ENCODE assay signal across 13 cellular contexts in the genomic region with DNA sequence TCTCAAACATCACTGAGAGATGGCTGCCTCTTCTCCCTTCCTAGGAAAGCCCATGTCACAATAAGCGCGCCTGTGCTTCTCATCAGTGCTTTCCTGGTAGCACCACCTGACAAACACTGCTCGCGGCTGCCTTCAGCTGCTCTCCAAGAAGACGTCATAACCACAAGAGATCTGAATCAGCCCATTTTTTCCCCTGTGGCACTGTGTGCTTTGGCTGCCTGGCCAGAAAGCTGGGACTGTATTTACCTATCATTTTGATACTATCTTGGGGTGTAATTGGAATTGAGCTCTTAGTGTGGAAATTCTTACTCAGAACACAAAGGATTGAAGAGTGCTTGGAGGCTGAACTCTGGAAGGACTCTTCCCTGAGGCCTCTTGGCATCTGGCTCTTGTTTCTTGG. TPM values are rescaled to one million over a fixed set of nuclear protein-coding genes. Genes with fewer than 3 reads are reported as not detected.
DNase-seq lines count a peak whose midpoint lies in the region; ATAC-seq, FAIRE-seq and TF ChIP-seq lines count a peak whose summit lies in the region.
"Had no signal": no experiment of that assay in that cellular context is flagged by ENCODE, and none has a peak within 500 bp of the region (broad histone marks: within the 10 kb centered on the region; RNA-seq: fewer than 3 reads in every experiment).

No MANE protein-coding gene starts in this region.

- H3K9ac ChIP-seq in astrocyte (ENCODE audit: low read length) = no peak overlapping the region

- no peak overlapping the region for H3K27ac ChIP-seq in astrocyte (ENCODE audit: low read depth, low read length)
- no peak overlapping the region for H3K27ac ChIP-seq in small intestine (ENCODE audit: low read depth in 1 of 2, low read length in 1 of 2)
- H3K27ac ChIP-seq: HL-60 had no signal

- H3K36me3 ChIP-seq in astrocyte (ENCODE audit: insufficient read depth, low read length) (no peaks in the 10 kb centered on the region), small intestine (ENCODE audit: control insufficient read depth in 2 of 2, insufficient read depth in 2 of 2, low read length in 2 of 2) (no peaks in the 10 kb centered on the region)

- no peak overlapping the region for H3K27ac Mint-ChIP-seq in astrocyte (ENCODE audit: unreplicated experiment)
- H3K27ac Mint-ChIP-seq: naive thymus-derived CD8-positive, alpha-beta T cell had no signal

- no peak for TF ChIP-seq POLR2A in NB4 (IDR thresholded peaks at IDR 0.05; ENCODE audit: extremely low read depth, insufficient read length)

- no peaks in the 10 kb centered on the region for H3K79me2 ChIP-seq in astrocyte (ENCODE audit: insufficient read depth, low read length)

- H3K9me3 Mint-ChIP-seq in astrocyte (ENCODE audit: unreplicated experiment) = no peaks in the 10 kb centered on the region
- H3K9me3 Mint-ChIP-seq: naive thymus-derived CD8-positive, alpha-beta T cell had no signal

- H3K4me1 ChIP-seq in astrocyte (ENCODE audit: insufficient read depth, low read length) (no peaks in the 10 kb centered on the region), small intestine (ENCODE audit: control insufficient read depth in 2 of 2, insufficient read depth in 1 of 2, low read depth in 1 of 2, low read length in 1 of 2) (no peaks in the 10 kb centered on the region)

- 82 to 89% (median 86%) methylated on average over 5 of the region's 5 CpGs for WGBS in small intestine, 3 donors

- H3K4me2 ChIP-seq in astrocyte (ENCODE audit: low read length) = no peak overlapping the region

- no peak for ATAC-seq in GM19455 (IDR thresholded peaks at IDR 0.05; ENCODE audit: unreplicated experiment)
- no peak for ATAC-seq in HG03095 (IDR thresholded peaks at IDR 0.05; ENCODE audit: unreplicated experiment)
- ATAC-seq: naive thymus-derived CD8-positive, alpha-beta T cell had no signal

- H3K9me3 ChIP-seq in astrocyte (ENCODE audit: insufficient read depth, low read depth, low read length) (no peaks in the 10 kb centered on the region), small intestine (ENCODE audit: control insufficient read depth, low read depth) (no peaks in the 10 kb centered on the region)

- H3K27me3 ChIP-seq in astrocyte (ENCODE audit: insufficient read depth, low read length) = peaks cover 6% of the 10 kb centered on the region
- H3K27me3 ChIP-seq in small intestine (ENCODE audit: control insufficient read depth in 2 of 2, insufficient read depth in 2 of 2, low read length in 2 of 2) = no peaks in the 10 kb centered on the region

- no peak overlapping the region for H3K4me3 Mint-ChIP-seq in astrocyte (ENCODE audit: unreplicated experiment)
- H3K4me3 Mint-ChIP-seq: naive thymus-derived CD8-positive, alpha-beta T cell had no signal

- no peak for FAIRE-seq in astrocyte (lab: Jason Lieb, UNC)
- FAIRE-seq in small intestine (lab: Jason Lieb, UNC) = no peak

- peaks cover 4% of the 10 kb centered on the region for H3K4me1 Mint-ChIP-seq in astrocyte (ENCODE audit: low read depth, unreplicated experiment)
- H3K4me1 Mint-ChIP-seq: naive thymus-derived CD8-positive, alpha-beta T cell had no signal

- DNase-seq in NCI-H146 (lab: John Stamatoyannopoulos, UW) (peak; percentile 29), NCI-H146 treated with DMSO at 0.1 percent for 48 hours (lab: John Stamatoyannopoulos, UW; ENCODE audit: unreplicated experiment) (no peak), NB4 (ENCODE audit: low read depth) (peak; percentile 8), astrocyte (ENCODE audit: low read depth) (peak; percentile 73), renal cortical epithelial cell (ENCODE audit: low read depth) (peak; percentile 41), small intestine (no peak)
- DNase-seq: 8988T; activated CD4-positive, alpha-beta T cell treated with anti-CD3 and anti-CD28 coated beads for 4 hours; naive thymus-derived CD8-positive, alpha-beta T cell; NCI-H187 treated with DMSO at 0.1 percent for 48 hours had no signal

- no peak overlapping the region for H2AFZ ChIP-seq in astrocyte (ENCODE audit: low read depth, low read length)

- peaks cover 4% of the 10 kb centered on the region for H3K27me3 Mint-ChIP-seq in astrocyte (ENCODE audit: low read depth, unreplicated experiment)

- TF ChIP-seq CTCF in NB4 (IDR thresholded peaks at IDR 0.05; ENCODE audit: low read depth, low read length) (no peak), astrocyte (IDR thresholded peaks at IDR 0.05; ENCODE audit: insufficient read depth, low read depth, low read length) (no peak)

- H4K20me1 ChIP-seq in astrocyte (ENCODE audit: insufficient read depth, low read length) = no peaks in the 10 kb centered on the region

- H3K36me3 Mint-ChIP-seq in astrocyte (ENCODE audit: low read depth, unreplicated experiment) = no peaks in the 10 kb centered on the region
- H3K36me3 Mint-ChIP-seq: naive thymus-derived CD8-positive, alpha-beta T cell had no signal

- H3K4me3 ChIP-seq in NB4 (ENCODE audit: low read depth, low read length) (no peak overlapping the region), astrocyte (ENCODE audit: insufficient read depth, low read depth, low read length) (no peak overlapping the region), small intestine (ENCODE audit: low read depth in 1 of 2, low read length in 2 of 2) (no peak overlapping the region)

RNA-seq across cellular contexts. Expression of a gene that starts 50.3 kb away (rescaled TPM):
- total RNA-seq in astrocyte (0.25 TPM in 1 of 2 replicates, not detected in the other), renal cortical epithelial cell (43.7 and 158 TPM in 2 replicates)
- polyA plus RNA-seq in small intestine = 10 to 100 TPM in 2 of 3 donors, 1 to 10 TPM in 1; 7.3 to 54.1 (median 39.4) TPM
- total RNA-seq: naive thymus-derived CD8-positive, alpha-beta T cell had no signal
- polyA plus RNA-seq: naive thymus-derived CD8-positive, alpha-beta T cell had no signal

RNA-seq across cellular contexts. Expression of a gene that starts 57.0 kb away (rescaled TPM):
- not detected in 2 replicates for total RNA-seq in astrocyte
- total RNA-seq in renal cortical epithelial cell = 0.35 TPM in 1 of 2 replicates, not detected in the other
- not detected for polyA plus RNA-seq in small intestine
- total RNA-seq: naive thymus-derived CD8-positive, alpha-beta T cell had no signal
- polyA plus RNA-seq: naive thymus-derived CD8-positive, alpha-beta T cell had no signal

Comparison
In these comparisons a context has a peak if more than half of its experiments do, and no peak if none do; other contexts are left out.
1. DNase-seq: peak in NCI-H146 (single experiment), NB4 (single experiment), astrocyte (single experiment) and renal cortical epithelial cell (single experiment); none in NCI-H146 treated with DMSO at 0.1 percent for 48 hours (single experiment) and small intestine (single experiment).
2. RNA of a gene that starts 50.3 kb away (total RNA-seq): 43.7 to 158 TPM in renal cortical epithelial cell; 0.25 TPM in astrocyte; every median in the first group is over 10 times any median in the second.